Comparison of ENCODE assay signal across 16 cellular contexts in the genomic region with DNA sequence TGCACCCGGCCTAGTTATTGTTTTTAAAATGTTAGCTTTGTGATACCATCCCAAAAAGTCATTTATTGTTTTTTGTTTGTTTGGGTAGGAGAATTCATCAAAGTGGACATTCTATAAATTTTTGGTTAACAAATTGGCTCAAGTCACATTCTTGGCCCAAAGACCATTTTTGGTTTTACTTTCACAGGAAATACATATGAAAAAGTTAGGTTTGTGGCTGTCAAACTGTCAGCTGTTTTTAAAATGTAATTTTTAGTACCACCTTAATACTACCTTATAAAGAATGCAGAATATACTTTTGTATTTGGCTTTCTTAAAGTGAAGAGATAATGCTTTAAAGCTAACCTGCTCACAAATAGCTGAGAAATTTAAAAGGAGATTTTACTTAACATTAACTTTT.
"Had no signal": no experiment of that assay in that cellular context is flagged by ENCODE, and none has a peak within 500 bp of the region (broad histone marks: within the 10 kb centered on the region; RNA-seq: fewer than 3 reads in every experiment).

No MANE protein-coding gene starts in this region.

- H3K27me3 Mint-ChIP-seq: activated CD4-positive, alpha-beta T cell treated with anti-CD3 and anti-CD28 coated beads, Interleukin-2, amount 10 ng/mL, durations not matched to agents 7 days and 5 days; dendritic cell treated with granulocyte-macrophage colony-stimulating factor and Interleukin-4, amounts not matched to agents 40 ng/mL and 50 ng/mL, for 4 days; progenitor cell of endocrine pancreas; stimulated activated naive B cell treated with anti-CD40 and anti-IgM and Interleukin-4, amounts not matched to agents 10 μg/mL and 1 μg/mL and 100 μg/mL, for 72 hours had no signal

- H3K4me3 Mint-ChIP-seq: activated CD4-positive, alpha-beta T cell treated with anti-CD3 and anti-CD28 coated beads, Interleukin-2, amount 10 ng/mL, durations not matched to agents 7 days and 5 days; activated T-cell treated with anti-CD3 and anti-CD28 coated beads, Interleukin-2, amount 50 U/mL, for 72 hours; dendritic cell treated with granulocyte-macrophage colony-stimulating factor and Interleukin-4, amounts not matched to agents 40 ng/mL and 50 ng/mL, for 4 days; neural crest cell; stimulated activated naive B cell treated with anti-CD40 and anti-IgM and Interleukin-4, amounts not matched to agents 10 μg/mL and 1 μg/mL and 100 μg/mL, for 72 hours had no signal

- DNase-seq: activated CD4-positive, alpha-beta T cell treated with anti-CD3 and anti-CD28 coated beads, Interleukin-2, amount 10 ng/mL, durations not matched to agents 7 days and 5 days; activated effector memory CD4-positive, alpha-beta T cell treated with anti-CD3 and anti-CD28 coated beads, Interleukin-2, amount 50 U/mL, for 16 hours; activated T-cell treated with anti-CD3 and anti-CD28 coated beads, Interleukin-2, amount 50 U/mL, for 72 hours; adrenal gland; effector CD8-positive, alpha-beta T cell; heart left ventricle; left ventricle myocardium superior; stimulated activated naive B cell treated with anti-CD40 and anti-IgM and Interleukin-4, amounts not matched to agents 10 μg/mL and 1 μg/mL and 100 μg/mL, for 72 hours; T1000; upper lobe of right lung had no signal

- H3K9me3 Mint-ChIP-seq: activated CD4-positive, alpha-beta T cell treated with anti-CD3 and anti-CD28 coated beads, Interleukin-2, amount 10 ng/mL, durations not matched to agents 7 days and 5 days; activated naive CD4-positive, alpha-beta T cell treated with anti-CD3 and anti-CD28 coated beads, Interleukin-2, amount 50 U/mL, for 72 hours; activated T-cell treated with anti-CD3 and anti-CD28 coated beads, Interleukin-2, amount 50 U/mL, for 72 hours; dendritic cell treated with granulocyte-macrophage colony-stimulating factor and Interleukin-4, amounts not matched to agents 40 ng/mL and 50 ng/mL, for 4 days; neural crest cell; stimulated activated naive B cell treated with anti-CD40 and anti-IgM and Interleukin-4, amounts not matched to agents 10 μg/mL and 1 μg/mL and 100 μg/mL, for 72 hours had no signal

- H3K9me3 ChIP-seq: adrenal gland, esophagus muscularis mucosa, gastroesophageal sphincter, heart left ventricle, upper lobe of right lung had no signal

- H3K4me1 ChIP-seq: adrenal gland, esophagus muscularis mucosa, gastroesophageal sphincter, upper lobe of right lung had no signal

- H3K36me3 ChIP-seq: adrenal gland, upper lobe of right lung had no signal

- H3K4me1 Mint-ChIP-seq: neural crest cell had no signal

- H3K27me3 ChIP-seq: adrenal gland, esophagus muscularis mucosa, gastroesophageal sphincter, heart left ventricle, upper lobe of right lung had no signal

- H3K4me3 ChIP-seq: adrenal gland, esophagus muscularis mucosa, gastroesophageal sphincter, heart left ventricle, upper lobe of right lung had no signal

- H3K27ac Mint-ChIP-seq: activated CD4-positive, alpha-beta T cell treated with anti-CD3 and anti-CD28 coated beads, Interleukin-2, amount 10 ng/mL, durations not matched to agents 7 days and 5 days; activated naive CD4-positive, alpha-beta T cell treated with anti-CD3 and anti-CD28 coated beads, Interleukin-2, amount 50 U/mL, for 72 hours; activated T-cell treated with anti-CD3 and anti-CD28 coated beads, Interleukin-2, amount 50 U/mL, for 72 hours; dendritic cell treated with granulocyte-macrophage colony-stimulating factor and Interleukin-4, amounts not matched to agents 40 ng/mL and 50 ng/mL, for 4 days; progenitor cell of endocrine pancreas; stimulated activated naive B cell treated with anti-CD40 and anti-IgM and Interleukin-4, amounts not matched to agents 10 μg/mL and 1 μg/mL and 100 μg/mL, for 72 hours had no signal

- ATAC-seq: activated naive CD4-positive, alpha-beta T cell treated with anti-CD3 and anti-CD28 coated beads, Interleukin-2, amount 50 U/mL, for 72 hours; activated T-cell treated with anti-CD3 and anti-CD28 coated beads, Interleukin-2, amount 50 U/mL, for 72 hours; gastroesophageal sphincter; heart left ventricle; left ventricle myocardium superior; stimulated activated naive B cell treated with anti-CD40 and anti-IgM and Interleukin-4, amounts not matched to agents 10 μg/mL and 1 μg/mL and 100 μg/mL, for 72 hours; upper lobe of right lung had no signal
